1 cellular context compared by ENCODE assay signal in the genomic region with DNA sequence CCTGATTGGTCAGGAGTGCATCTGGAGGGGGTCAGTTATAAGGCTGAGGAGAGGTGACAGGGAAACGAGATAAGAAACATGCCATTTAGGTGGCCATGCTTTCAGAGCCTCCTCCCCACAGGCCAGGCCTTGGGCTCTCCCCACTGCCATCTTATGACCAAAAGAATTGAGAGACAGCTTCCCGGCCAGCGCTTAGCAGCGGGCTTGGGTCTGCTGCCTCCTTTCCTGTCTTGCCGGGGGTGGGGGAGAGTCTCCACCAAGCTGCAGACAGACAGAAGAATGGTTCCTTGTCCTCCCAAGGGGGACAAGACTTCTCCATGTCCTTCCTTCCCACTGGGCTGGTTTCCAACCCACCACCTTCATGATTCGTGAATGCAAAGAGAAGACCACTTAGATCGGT.
TF ChIP-seq lines count a peak whose summit lies in the region.

No MANE protein-coding gene starts in this region.

TF ChIP-seq in HepG2, 621 proteins besides CTCF, POLR2A, EP300 and RAD21:
- TF ChIP-seq SP2 (CRISPR knock-in tag; IDR thresholded peaks at IDR 0.05): no peak
- TF ChIP-seq ZBTB38 (CRISPR knock-in tag; IDR thresholded peaks at IDR 0.05): peak; percentile 47
